In the genomic region with DNA sequence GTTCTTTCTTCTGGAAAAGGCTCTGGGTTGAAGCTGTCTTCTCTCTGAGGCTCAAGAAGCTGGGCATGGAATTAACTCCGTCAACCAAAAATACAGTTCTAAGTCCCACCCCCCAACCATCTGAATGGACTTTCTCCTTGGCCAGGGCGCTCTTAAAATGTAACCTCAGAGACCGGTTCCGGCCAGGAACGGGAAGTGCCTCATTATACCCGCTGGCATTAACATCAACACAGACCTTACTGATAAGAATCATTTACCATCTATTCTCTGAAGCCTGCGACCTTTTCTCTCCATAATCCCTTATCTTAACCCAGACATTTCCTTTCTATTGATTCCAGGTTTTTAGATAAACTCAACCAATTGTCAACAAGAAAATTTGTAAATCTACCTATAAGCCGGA, we compare ENCODE assay signal across 13 cellular contexts.
A peak's percentile ranks its signal among the peaks of the same experiment; 100 is the strongest.
DNase-seq lines count a peak whose midpoint lies in the region; ATAC-seq and TF ChIP-seq lines count a peak whose summit lies in the region.
"Had no signal": no experiment of that assay in that cellular context is flagged by ENCODE, and none has a peak within 500 bp of the region (broad histone marks: within the 10 kb centered on the region; RNA-seq: fewer than 3 reads in every experiment).

No MANE protein-coding gene starts in this region.

- H3K36me3 ChIP-seq in breast epithelium: no peaks in the 10 kb centered on the region

- no peak for TF ChIP-seq POLR2A in breast epithelium (IDR thresholded peaks at IDR 0.05)

- no peaks in the 10 kb centered on the region for H3K9me3 ChIP-seq in breast epithelium

- no peaks in the 10 kb centered on the region for H3K9me3 Mint-ChIP-seq in activated naive CD4-positive, alpha-beta T cell treated with anti-CD3 and anti-CD28 coated beads, Interleukin-2, amount 10 ng/mL, durations not matched to agents 7 days and 5 days
- H3K9me3 Mint-ChIP-seq in stimulated activated naive B cell treated with anti-CD40 and anti-IgM and Interleukin-4, amounts not matched to agents 10 μg/mL and 1 μg/mL and 100 μg/mL, for 72 hours: no peaks in the 10 kb centered on the region
- H3K9me3 Mint-ChIP-seq: activated naive CD8-positive, alpha-beta T cell treated with anti-CD3 and anti-CD28 coated beads, Interleukin-2, amount 50 U/mL, for 24 hours had no signal

- H3K4me1 Mint-ChIP-seq in activated naive CD4-positive, alpha-beta T cell treated with anti-CD3 and anti-CD28 coated beads, Interleukin-2, amount 10 ng/mL, durations not matched to agents 7 days and 5 days: peaks cover 9% of the 10 kb centered on the region
- H3K4me1 Mint-ChIP-seq in stimulated activated naive B cell treated with anti-CD40 and anti-IgM and Interleukin-4, amounts not matched to agents 10 μg/mL and 1 μg/mL and 100 μg/mL, for 72 hours: peaks cover 2 to 15% of the 10 kb centered on the region in 2 donors

- H3K4me3 ChIP-seq in breast epithelium: no peak overlapping the region
- H3K4me3 ChIP-seq: lung had no signal

- ATAC-seq in stimulated activated naive B cell treated with anti-CD40 and anti-IgM and Interleukin-4, amounts not matched to agents 10 μg/mL and 1 μg/mL and 100 μg/mL, for 72 hours (replicated peaks): no peak

- H3K4me3 Mint-ChIP-seq in activated naive CD4-positive, alpha-beta T cell treated with anti-CD3 and anti-CD28 coated beads, Interleukin-2, amount 10 ng/mL, durations not matched to agents 7 days and 5 days: no peak overlapping the region
- peak overlapping the region in 1 of 2 donors; percentile 36 for H3K4me3 Mint-ChIP-seq in stimulated activated naive B cell treated with anti-CD40 and anti-IgM and Interleukin-4, amounts not matched to agents 10 μg/mL and 1 μg/mL and 100 μg/mL, for 72 hours

- intact Hi-C loops in breast epithelium (cut with DNase I; ENCODE audit: low total_unique reads): no loop called here

- TF ChIP-seq CTCF in 22Rv1 (IDR thresholded peaks at IDR 0.05) (no peak), breast epithelium (IDR thresholded peaks at IDR 0.05) (no peak)

- H3K27ac ChIP-seq in 22Rv1: peak overlapping the region; percentile 61
- peak overlapping the region; percentile 43 to 69 for H3K27ac ChIP-seq in breast epithelium

- no peaks in the 10 kb centered on the region for H3K4me1 ChIP-seq in breast epithelium

- no peaks in the 10 kb centered on the region for H3K27me3 ChIP-seq in breast epithelium

- CTCF ChIA-PET in activated naive CD4-positive, alpha-beta T cell treated with anti-CD3 and anti-CD28 coated beads, Interleukin-2, amount 10 ng/mL, durations not matched to agents 7 days and 5 days (lab: Charles Lee): interaction anchor here (1.3 kb wide), 1 partner anchor 22 kb away, joined by 3 read pairs; no protein-coding TSS in a partner anchor

- H3K27ac Mint-ChIP-seq in activated naive CD4-positive, alpha-beta T cell treated with anti-CD3 and anti-CD28 coated beads, Interleukin-2, amount 10 ng/mL, durations not matched to agents 7 days and 5 days: no peak overlapping the region
- no peak overlapping the region for H3K27ac Mint-ChIP-seq in stimulated activated naive B cell treated with anti-CD40 and anti-IgM and Interleukin-4, amounts not matched to agents 10 μg/mL and 1 μg/mL and 100 μg/mL, for 72 hours

- DNase-seq in NCI-H146 treated with DMSO at 0.1 percent for 48 hours (lab: John Stamatoyannopoulos, UW; ENCODE audit: unreplicated experiment) (peak; percentile 97), breast epithelium (ENCODE audit: low spot score in 2 of 2) (no peak), mucosa of gallbladder (ENCODE audit: low spot score) (peak; percentile 39), putamen (ENCODE audit: low spot score) (no peak), NCI-H2171 treated with DMSO at 0.1 percent for 48 hours (lab: John Stamatoyannopoulos, UW) (no peak)
- no peak for DNase-seq in activated naive CD4-positive, alpha-beta T cell treated with anti-CD3 and anti-CD28 coated beads, Interleukin-2, amount 10 ng/mL, durations not matched to agents 7 days and 5 days
- no peak for DNase-seq in stimulated activated naive B cell treated with anti-CD40 and anti-IgM and Interleukin-4, amounts not matched to agents 10 μg/mL and 1 μg/mL and 100 μg/mL, for 72 hours
- DNase-seq: activated T-cell treated with anti-CD3 and anti-CD28 coated beads, Interleukin-2, amount 50 U/mL, for 1 hour; stimulated activated naive CD4-positive, alpha-beta T cell treated with Interleukin-2 at 50 U/mL for 16 hours; SW 1271 had no signal

- H3K27me3 Mint-ChIP-seq in activated naive CD4-positive, alpha-beta T cell treated with anti-CD3 and anti-CD28 coated beads, Interleukin-2, amount 10 ng/mL, durations not matched to agents 7 days and 5 days: peaks cover 4% of the 10 kb centered on the region
- H3K27me3 Mint-ChIP-seq in stimulated activated naive B cell treated with anti-CD40 and anti-IgM and Interleukin-4, amounts not matched to agents 10 μg/mL and 1 μg/mL and 100 μg/mL, for 72 hours: no peaks in the 10 kb centered on the region
- H3K27me3 Mint-ChIP-seq: activated naive CD8-positive, alpha-beta T cell treated with anti-CD3 and anti-CD28 coated beads, Interleukin-2, amount 50 U/mL, for 24 hours had no signal

- no peaks in the 10 kb centered on the region for H3K36me3 Mint-ChIP-seq in activated naive CD4-positive, alpha-beta T cell treated with anti-CD3 and anti-CD28 coated beads, Interleukin-2, amount 10 ng/mL, durations not matched to agents 7 days and 5 days
- H3K36me3 Mint-ChIP-seq in stimulated activated naive B cell treated with anti-CD40 and anti-IgM and Interleukin-4, amounts not matched to agents 10 μg/mL and 1 μg/mL and 100 μg/mL, for 72 hours: no peaks in the 10 kb centered on the region

Comparison
In these comparisons a context has a peak if more than half of its experiments do, and no peak if none do; other contexts are left out.
1. DNase-seq: peak in NCI-H146 treated with DMSO at 0.1 percent for 48 hours (single experiment) and mucosa of gallbladder (single experiment); none in breast epithelium (0 of 2), activated naive CD4-positive, alpha-beta T cell treated with anti-CD3 and anti-CD28 coated beads, Interleukin-2, amount 10 ng/mL, durations not matched to agents 7 days and 5 days (single experiment), stimulated activated naive B cell treated with anti-CD40 and anti-IgM and Interleukin-4, amounts not matched to agents 10 μg/mL and 1 μg/mL and 100 μg/mL, for 72 hours (single experiment), putamen (single experiment) and NCI-H2171 treated with DMSO at 0.1 percent for 48 hours (single experiment).